ENCODE assay signal across 1 cellular context in the genomic region with DNA sequence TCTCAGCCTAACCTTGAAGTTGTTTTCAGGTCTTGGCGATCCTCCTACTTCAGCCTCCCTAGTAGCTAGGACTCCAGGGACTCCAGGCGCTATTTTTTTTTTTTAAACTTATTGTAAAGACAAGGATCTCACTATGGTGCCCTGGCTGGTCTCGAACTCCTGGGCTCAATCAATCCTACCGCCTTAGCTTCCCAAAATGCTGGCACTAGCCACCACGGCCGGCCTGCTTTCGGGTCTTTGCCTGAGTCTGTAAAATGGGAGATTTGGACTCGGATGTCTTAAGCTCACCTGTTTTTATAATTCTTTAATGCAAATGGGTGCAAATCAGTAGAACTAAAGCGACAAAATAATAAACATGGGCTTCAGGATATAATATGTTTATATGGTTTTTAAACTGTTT.
TF ChIP-seq lines count a peak whose summit lies in the region.

No MANE protein-coding gene starts in this region.

TF ChIP-seq in K562, 482 proteins besides CTCF, POLR2A, EP300 and RAD21:
- TF ChIP-seq, protein P1, sequence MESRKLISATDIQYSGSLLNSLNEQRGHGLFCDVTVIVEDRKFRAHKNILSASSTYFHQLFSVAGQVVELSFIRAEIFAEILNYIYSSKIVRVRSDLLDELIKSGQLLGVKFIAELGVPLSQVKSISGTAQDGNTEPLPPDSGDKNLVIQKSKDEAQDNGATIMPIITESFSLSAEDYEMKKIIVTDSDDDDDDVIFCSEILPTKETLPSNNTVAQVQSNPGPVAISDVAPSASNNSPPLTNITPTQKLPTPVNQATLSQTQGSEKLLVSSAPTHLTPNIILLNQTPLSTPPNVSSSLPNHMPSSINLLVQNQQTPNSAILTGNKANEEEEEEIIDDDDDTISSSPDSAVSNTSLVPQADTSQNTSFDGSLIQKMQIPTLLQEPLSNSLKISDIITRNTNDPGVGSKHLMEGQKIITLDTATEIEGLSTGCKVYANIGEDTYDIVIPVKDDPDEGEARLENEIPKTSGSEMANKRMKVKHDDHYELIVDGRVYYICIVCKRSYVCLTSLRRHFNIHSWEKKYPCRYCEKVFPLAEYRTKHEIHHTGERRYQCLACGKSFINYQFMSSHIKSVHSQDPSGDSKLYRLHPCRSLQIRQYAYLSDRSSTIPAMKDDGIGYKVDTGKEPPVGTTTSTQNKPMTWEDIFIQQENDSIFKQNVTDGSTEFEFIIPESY (CRISPR knock-in tag; IDR thresholded peaks at IDR 0.05) = peak; percentile 63; the same call in 1 of the 2 replicates
- peak; percentile 11 for TF ChIP-seq RBM25 (IDR thresholded peaks at IDR 0.05; ENCODE audit: low read depth, low read length, severe bottlenecking)
- no peak for TF ChIP-seq KLF6 (CRISPR knock-in tag; IDR thresholded peaks at IDR 0.05; ENCODE audit: borderline replicate concordance)
